ENCODE assay signal across 8 cellular contexts in genomic region chr2:127105656-127106456, GRCh38. TPM values are rescaled to one million over a fixed set of nuclear protein-coding genes. Genes with fewer than 3 reads are reported as not detected.
A peak's percentile ranks its signal among the peaks of the same experiment; 100 is the strongest.
DNase-seq lines count a peak whose midpoint lies in the region; ATAC-seq and TF ChIP-seq lines count a peak whose summit lies in the region.

No MANE protein-coding gene starts in this region.

- H3K27me3 ChIP-seq in liver (ENCODE audit: control insufficient read depth in 4 of 4, insufficient read depth in 4 of 4, low read length in 3 of 4) = no peaks in the 10 kb centered on the region

- no peak for TF ChIP-seq CTCF in liver (IDR thresholded peaks at IDR 0.05; ENCODE audit: low read depth, low read length, missing input control)

- no peaks in the 10 kb centered on the region for H3K36me3 ChIP-seq in liver (ENCODE audit: control insufficient read depth in 4 of 4, insufficient read depth in 3 of 4, low read depth in 1 of 4, low read length in 3 of 4)

- peak overlapping the region; percentile 59 to 93 (median 76) for H3K4me3 ChIP-seq in liver (ENCODE audit: low read depth in 1 of 3, low read length in 3 of 3)

- WGBS in liver = 2% methylated on average over 51 of the region's 51 CpGs

- peaks cover 0 to 46% (median 30%) of the 10 kb centered on the region in 4 donors for H3K4me1 ChIP-seq in liver (ENCODE audit: control insufficient read depth in 4 of 4, insufficient read depth in 4 of 4, low read length in 3 of 4)

- no peaks in the 10 kb centered on the region for H3K9me3 ChIP-seq in liver (ENCODE audit: control insufficient read depth in 4 of 4, low read length in 3 of 4)

- H3K9ac ChIP-seq in liver (ENCODE audit: low read depth in 1 of 2, low read length in 2 of 2) = peak overlapping the region; percentile 42 to 63

- no peak for TF ChIP-seq RAD21 in liver (IDR thresholded peaks at IDR 0.05)

- peak overlapping the region; percentile 71 to 78 for H3K27ac ChIP-seq in liver (ENCODE audit: low read depth in 1 of 2, low read length in 2 of 2)
- H3K27ac ChIP-seq in temporal lobe (ENCODE audit: low read depth, low read length) = peak overlapping the region; percentile 76

- ATAC-seq in GM19397 (IDR thresholded peaks at IDR 0.05; ENCODE audit: unreplicated experiment) (peak; percentile 1), HG03039 (IDR thresholded peaks at IDR 0.05; ENCODE audit: unreplicated experiment) (no peak), HG02852 (IDR thresholded peaks at IDR 0.05; ENCODE audit: unreplicated experiment) (no peak)

- DNase-seq in NCI-H69 (lab: John Stamatoyannopoulos, UW) (peak; percentile 3), dedifferentiated amniotic fluid mesenchymal stem cell (ENCODE audit: extremely low spot score) (peak; percentile 39), GM19240 (ENCODE audit: insufficient read length, low spot score) (no peak)

TF ChIP-seq in liver, 16 proteins besides CTCF, POLR2A, EP300 and RAD21:
- no peak for TF ChIP-seq FOXA2 (IDR thresholded peaks at IDR 0.05)
- no peak for TF ChIP-seq EGR1 (IDR thresholded peaks at IDR 0.05; ENCODE audit: low read depth in 2 of 2)
- no peak for TF ChIP-seq ATF3 (IDR thresholded peaks at IDR 0.05)
- TF ChIP-seq SP1 (IDR thresholded peaks at IDR 0.05) = no peak
- no peak for TF ChIP-seq GABPA (IDR thresholded peaks at IDR 0.05 in 1 of 2, conservative IDR thresholded peaks at IDR 0.05 in 1 of 2)
- TF ChIP-seq NR2F2 (IDR thresholded peaks at IDR 0.05) = no peak
- TF ChIP-seq HNF4A (conservative IDR thresholded peaks at IDR 0.05) = no peak
- TF ChIP-seq YY1 (IDR thresholded peaks at IDR 0.05) = no peak

RNA-seq across cellular contexts. Expression of gene BIN1, which starts 1.1 kb away (rescaled TPM):
- total RNA-seq in liver (10 to 100 TPM; 16.7 to 21.5 TPM), temporal lobe (42.8 TPM)
- 10 to 100 TPM; 13.3 TPM for polyA plus RNA-seq in liver
